11 cellular contexts compared by ENCODE assay signal in the genomic region with DNA sequence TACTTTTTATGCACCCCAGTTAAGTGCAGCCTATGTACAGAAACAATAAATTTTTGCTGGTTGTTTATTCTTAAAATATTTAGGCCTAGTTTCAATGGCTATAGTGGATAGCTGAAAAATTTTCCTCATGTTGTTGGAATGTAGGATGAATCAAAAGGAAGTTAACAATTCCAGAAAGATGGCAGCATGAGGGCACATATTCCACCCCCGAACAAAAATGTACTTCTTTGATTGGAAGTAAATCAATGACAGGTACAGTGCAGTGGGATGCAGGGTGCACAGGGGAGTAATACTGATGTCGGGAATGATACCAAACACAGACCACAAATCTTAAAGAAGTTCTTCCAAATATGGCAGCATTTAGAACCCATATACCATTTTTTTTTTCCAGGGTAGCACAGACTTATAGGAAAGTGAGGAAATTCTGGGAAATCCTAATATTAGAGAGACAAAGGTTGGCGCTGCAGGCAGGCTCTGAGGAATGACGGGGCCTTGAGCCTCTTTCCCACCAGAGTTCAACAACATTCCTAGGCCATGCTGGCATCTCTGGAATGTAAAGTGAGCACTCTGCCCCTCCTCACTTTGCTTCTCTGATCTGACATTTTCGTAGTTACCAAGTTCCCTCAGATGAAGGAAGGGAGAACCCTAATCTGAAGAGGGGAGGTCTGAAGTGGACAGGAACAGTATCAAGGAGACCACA. TPM values are rescaled to one million over a fixed set of nuclear protein-coding genes. Genes with fewer than 3 reads are reported as not detected.
DNase-seq lines count a peak whose midpoint lies in the region; ATAC-seq, FAIRE-seq and TF ChIP-seq lines count a peak whose summit lies in the region.
"Had no signal": no experiment of that assay in that cellular context is flagged by ENCODE, and none has a peak within 500 bp of the region (broad histone marks: within the 10 kb centered on the region; RNA-seq: fewer than 3 reads in every experiment).

No MANE protein-coding gene starts in this region.

- POLR2A ChIA-PET in RWPE1 (lab: Yijun Ruan, JAX; ENCODE audit: low non-redundant PET), result no interaction called here

- TF ChIP-seq CTCF in RWPE1 (conservative IDR thresholded peaks at IDR 0.05; ENCODE audit: low read depth) (no peak), fibroblast of lung (conservative IDR thresholded peaks at IDR 0.05 in 1 of 2, IDR thresholded peaks at IDR 0.05 in 1 of 2; ENCODE audit: low read depth in 1 of 2, low read length in 2 of 2) (no peak), osteoblast (IDR thresholded peaks at IDR 0.05; ENCODE audit: extremely low read depth, low read depth, low read length) (no peak), gastrocnemius medialis (IDR thresholded peaks at IDR 0.05 in 4 of 5, conservative IDR thresholded peaks at IDR 0.05 in 1 of 5) (no peak), WERI-Rb-1 (IDR thresholded peaks at IDR 0.05; ENCODE audit: low read depth, low read length) (no peak)

- H3K4me1 ChIP-seq in fibroblast of lung (ENCODE audit: control insufficient read depth, extremely low read depth, insufficient read depth, low read length), result peaks cover 14% of the 10 kb centered on the region
- H3K4me1 ChIP-seq in osteoblast (ENCODE audit: insufficient read depth, low read length), result peaks cover 25% of the 10 kb centered on the region
- no peaks in the 10 kb centered on the region for H3K4me1 ChIP-seq in gastrocnemius medialis
- no peaks in the 10 kb centered on the region for H3K4me1 ChIP-seq in small intestine (ENCODE audit: control insufficient read depth in 2 of 2, insufficient read depth in 1 of 2, low read depth in 1 of 2, low read length in 1 of 2)
- H3K4me1 ChIP-seq: vagina had no signal

- no peak for FAIRE-seq in small intestine (lab: Jason Lieb, UNC)

- no peak for TF ChIP-seq POLR2A in gastrocnemius medialis (IDR thresholded peaks at IDR 0.05)

- H4K20me1 ChIP-seq in fibroblast of lung (ENCODE audit: control insufficient read depth, extremely low read depth, insufficient read depth, low read length) (no peaks in the 10 kb centered on the region), osteoblast (ENCODE audit: insufficient read depth, low read length) (no peaks in the 10 kb centered on the region)

- no peaks in the 10 kb centered on the region for H3K9me3 ChIP-seq in fibroblast of lung (ENCODE audit: control insufficient read depth, insufficient read depth, low read depth, low read length)
- H3K9me3 ChIP-seq in osteoblast (ENCODE audit: low read depth, low read length), result no peaks in the 10 kb centered on the region
- H3K9me3 ChIP-seq in gastrocnemius medialis, result no peaks in the 10 kb centered on the region
- H3K9me3 ChIP-seq in WERI-Rb-1 (ENCODE audit: severe bottlenecking), result peaks cover 2% of the 10 kb centered on the region
- H3K9me3 ChIP-seq in small intestine (ENCODE audit: control insufficient read depth, low read depth), result no peaks in the 10 kb centered on the region
- H3K9me3 ChIP-seq: vagina had no signal

- no peak for ATAC-seq in gastrocnemius medialis
- ATAC-seq in stimulated activated memory B cell treated with anti-CD40 and anti-IgM and Interleukin-4, amounts not matched to agents 10 μg/mL and 1 μg/mL and 100 μg/mL, for 72 hours, result no peak

- H3K27me3 ChIP-seq in fibroblast of lung (ENCODE audit: control insufficient read depth, insufficient read depth, low read length), result no peaks in the 10 kb centered on the region
- H3K27me3 ChIP-seq in osteoblast (ENCODE audit: insufficient read depth, low read length), result no peaks in the 10 kb centered on the region
- H3K27me3 ChIP-seq in gastrocnemius medialis, result no peaks in the 10 kb centered on the region
- H3K27me3 ChIP-seq in WERI-Rb-1 (ENCODE audit: insufficient read depth, low read depth, severe bottlenecking), result no peaks in the 10 kb centered on the region
- H3K27me3 ChIP-seq in small intestine (ENCODE audit: control insufficient read depth in 2 of 2, insufficient read depth in 2 of 2, low read length in 2 of 2), result no peaks in the 10 kb centered on the region
- H3K27me3 ChIP-seq: vagina had no signal

- peak overlapping the region; percentile 79 for H2AFZ ChIP-seq in fibroblast of lung (ENCODE audit: low read length)
- peak overlapping the region; percentile 73 for H2AFZ ChIP-seq in osteoblast (ENCODE audit: low read length)

- CTCF ChIA-PET in RWPE1 (lab: Yijun Ruan, JAX), result no interaction called here

- intact Hi-C loops in gastrocnemius medialis (cut with DNase I; ENCODE audit: low total_unique reads), result no loop called here

- in situ Hi-C loops in gastrocnemius medialis (cut with MboI; ENCODE audit: low sequenced_read_pairs in 4 of 4), result no loop called here

- peaks cover 18% of the 10 kb centered on the region for H3K4me1 Mint-ChIP-seq in stimulated activated memory B cell treated with anti-CD40 and anti-IgM and Interleukin-4, amounts not matched to agents 10 μg/mL and 1 μg/mL and 100 μg/mL, for 72 hours

- no peaks in the 10 kb centered on the region for H3K9me3 Mint-ChIP-seq in stimulated activated memory B cell treated with anti-CD40 and anti-IgM and Interleukin-4, amounts not matched to agents 10 μg/mL and 1 μg/mL and 100 μg/mL, for 72 hours

- H3K36me3 Mint-ChIP-seq in stimulated activated memory B cell treated with anti-CD40 and anti-IgM and Interleukin-4, amounts not matched to agents 10 μg/mL and 1 μg/mL and 100 μg/mL, for 72 hours, result no peaks in the 10 kb centered on the region

- H3K27ac ChIP-seq in RWPE1 (no peak overlapping the region), fibroblast of lung (ENCODE audit: insufficient read depth, low read length) (peak overlapping the region; percentile 27), osteoblast (ENCODE audit: low read depth, low read length) (peak overlapping the region; percentile 73), gastrocnemius medialis (no peak overlapping the region), WERI-Rb-1 (no peak overlapping the region), small intestine (ENCODE audit: low read depth in 1 of 2, low read length in 1 of 2) (no peak overlapping the region)
- H3K27ac ChIP-seq: vagina had no signal

- H3K4me3 ChIP-seq in fibroblast of lung (replicated peaks in 1 of 4; ENCODE audit: control extremely low read depth in 1 of 4, insufficient read depth in 1 of 4, low read depth in 3 of 4, low read length in 4 of 4), result no peak overlapping the region
- H3K4me3 ChIP-seq in osteoblast (ENCODE audit: insufficient read depth, low read length), result no peak overlapping the region
- H3K4me3 ChIP-seq in gastrocnemius medialis, result no peak overlapping the region
- no peak overlapping the region for H3K4me3 ChIP-seq in WERI-Rb-1 (ENCODE audit: low read depth, low read length)
- no peak overlapping the region for H3K4me3 ChIP-seq in small intestine (ENCODE audit: low read depth in 1 of 2, low read length in 2 of 2)
- H3K4me3 ChIP-seq: vagina had no signal

- H3K79me2 ChIP-seq in fibroblast of lung (ENCODE audit: control insufficient read depth, insufficient read depth, low read length) (no peaks in the 10 kb centered on the region), osteoblast (ENCODE audit: insufficient read depth, low read length) (no peaks in the 10 kb centered on the region)

- H3K9ac ChIP-seq in fibroblast of lung (ENCODE audit: insufficient read depth, low read length), result no peak overlapping the region

- H3K36me3 ChIP-seq in fibroblast of lung (ENCODE audit: control insufficient read depth, insufficient read depth, low read length), result no peaks in the 10 kb centered on the region
- no peaks in the 10 kb centered on the region for H3K36me3 ChIP-seq in osteoblast (ENCODE audit: insufficient read depth, low read length)
- H3K36me3 ChIP-seq in gastrocnemius medialis, result no peaks in the 10 kb centered on the region
- no peaks in the 10 kb centered on the region for H3K36me3 ChIP-seq in WERI-Rb-1
- no peaks in the 10 kb centered on the region for H3K36me3 ChIP-seq in small intestine (ENCODE audit: control insufficient read depth in 2 of 2, insufficient read depth in 2 of 2, low read length in 2 of 2)
- H3K36me3 ChIP-seq: vagina had no signal

- H3K4me3 Mint-ChIP-seq in stimulated activated memory B cell treated with anti-CD40 and anti-IgM and Interleukin-4, amounts not matched to agents 10 μg/mL and 1 μg/mL and 100 μg/mL, for 72 hours, result no peak overlapping the region

- no peaks in the 10 kb centered on the region for H3K27me3 Mint-ChIP-seq in stimulated activated memory B cell treated with anti-CD40 and anti-IgM and Interleukin-4, amounts not matched to agents 10 μg/mL and 1 μg/mL and 100 μg/mL, for 72 hours

- peak; percentile 32 for DNase-seq in GM04503 (ENCODE audit: low read depth)
- peak; percentile 21 for DNase-seq in RWPE1 (ENCODE audit: low spot score)
- DNase-seq in fibroblast of lung (ENCODE audit: low read depth in 2 of 2), result peak; percentile 31 to 82
- DNase-seq in osteoblast (ENCODE audit: insufficient read length, low spot score, missing footprints), result peak; percentile 79
- DNase-seq in gastrocnemius medialis, result no peak
- no peak for DNase-seq in WERI-Rb-1
- no peak for DNase-seq in small intestine
- DNase-seq: activated CD4-positive, alpha-beta T cell treated with anti-CD3 and anti-CD28 coated beads, Interleukin-2, amount 50 U/mL, for 4 hours; NCI-H1436 had no signal

- no peak overlapping the region for H3K27ac Mint-ChIP-seq in stimulated activated memory B cell treated with anti-CD40 and anti-IgM and Interleukin-4, amounts not matched to agents 10 μg/mL and 1 μg/mL and 100 μg/mL, for 72 hours

- WGBS in small intestine, 3 donors, result 50 to 59% (median 58%) methylated on average over 5 of the region's 5 CpGs

- H3K4me2 ChIP-seq in fibroblast of lung (ENCODE audit: extremely low read depth, insufficient read depth, low read length), result peak overlapping the region; percentile 51
- peak overlapping the region; percentile 21 for H3K4me2 ChIP-seq in osteoblast (ENCODE audit: insufficient read depth, low read length)

RNA-seq across cellular contexts. Expression of a gene that starts 36.6 kb away (rescaled TPM):
- total RNA-seq in fibroblast of lung (8.2 and 17.2 TPM in 2 replicates), osteoblast (10.3 and 11.9 TPM in 2 replicates), gastrocnemius medialis (10 to 100 TPM in 1 of 4 donors, 1 to 10 TPM in 3; 4.9 to 15.5 (median 6.0) TPM)
- polyA plus RNA-seq in fibroblast of lung (4.9 and 6.4 TPM in 2 replicates), small intestine (under 1 TPM; under 0.01 to 0.43 (median under 0.01) TPM)
- polyA plus RNA-seq in fibroblast of lung (2012), result 2.7 and 2.8 TPM in 2 replicates
- polyA minus RNA-seq in fibroblast of lung (ENCODE audit: low replicate concordance), result 4.9 and 12.6 TPM in 2 replicates

Comparison
In these comparisons a context has a peak if more than half of its experiments do, and no peak if none do; other contexts are left out.
1. DNase-seq: peak in GM04503 (single experiment), RWPE1 (single experiment), fibroblast of lung (2 of 2) and osteoblast (single experiment); none in gastrocnemius medialis (0 of 2), WERI-Rb-1 (single experiment) and small intestine (single experiment).
2. H3K27ac ChIP-seq: peak in fibroblast of lung (single experiment) and osteoblast (single experiment); none in RWPE1 (single experiment), gastrocnemius medialis (0 of 4), WERI-Rb-1 (single experiment) and small intestine (0 of 2).